In genomic region chr17:7483238-7484066, GRCh38 we compare ENCODE assay signal across 8 cellular contexts. TPM values are rescaled to one million over a fixed set of nuclear protein-coding genes. Genes with fewer than 3 reads are reported as not detected.
DNase-seq lines count a peak whose midpoint lies in the region; ATAC-seq and TF ChIP-seq lines count a peak whose summit lies in the region.

No MANE protein-coding gene starts in this region.

- TF ChIP-seq CTCF in astrocyte of the cerebellum (IDR thresholded peaks at IDR 0.05; ENCODE audit: low read depth, low read length, missing control alignments) (no peak), uterus (IDR thresholded peaks at IDR 0.05) (peak in 1 of 4 experiments; percentile 4)

- intact Hi-C loops in uterus (cut with DNase I; ENCODE audit: low total_unique reads), result loop anchor here (10.0 kb wide), 1 partner anchor 49 kb away; the partner anchor contains the start of genes FGF11 and TMEM102

- no peaks in the 10 kb centered on the region for H3K9me3 ChIP-seq in uterus

- no peaks in the 10 kb centered on the region for H3K36me3 ChIP-seq in uterus

- TF ChIP-seq POLR2A in GM15510 (IDR thresholded peaks at IDR 0.05; ENCODE audit: borderline replicate concordance, extremely low read depth, insufficient read length), result peak; percentile 64
- peak; percentile 30 to 36 for TF ChIP-seq POLR2A in uterus (IDR thresholded peaks at IDR 0.05)

- DNase-seq in NCI-H2029 treated with DMSO at 0.1 percent for 48 hours (lab: John Stamatoyannopoulos, UW) (peak; percentile 71), T-helper 9 cell (peak; percentile 90), astrocyte of the cerebellum (ENCODE audit: low read depth) (peak; percentile 76), hepatic stellate cell (ENCODE audit: low spot score) (peak; percentile 90), putamen (ENCODE audit: low spot score) (peak; percentile 97), uterus (peak; percentile 93 to 96)

- no peaks in the 10 kb centered on the region for H3K27me3 ChIP-seq in uterus

- peak; percentile 26 for ATAC-seq in HG02981 (IDR thresholded peaks at IDR 0.05; ENCODE audit: unreplicated experiment)

- in situ Hi-C loops in astrocyte of the cerebellum (cut with HindIII; ENCODE audit: low sequenced_read_pairs), result no loop called here

- H3K4me1 ChIP-seq in uterus, result no peaks in the 10 kb centered on the region

- H3K27ac ChIP-seq in uterus, result peak overlapping the region; percentile 98 to 99

- H3K4me3 ChIP-seq in astrocyte of the cerebellum (ENCODE audit: low read depth, low read length) (peak overlapping the region; percentile 84), uterus (peak overlapping the region; percentile 64 to 74)

RNA-seq across cellular contexts. Expression of gene POLR2A, which starts 0.7 kb away (rescaled TPM):
- total RNA-seq in uterus, result 100 to 1,000 TPM in 2 of 4 donors, 10 to 100 TPM in 2; 19.7 to 167 (median 77.6) TPM

RNA-seq across cellular contexts. Expression of gene SLC35G6, which starts 2.2 kb away (rescaled TPM):
- not detected for total RNA-seq in uterus

RNA-seq across cellular contexts. Expression of gene ZBTB4, which starts 4.0 kb away (rescaled TPM):
- 100 to 1,000 TPM in 1 of 4 donors, 10 to 100 TPM in 3; 22.7 to 116 (median 39.2) TPM for total RNA-seq in uterus

RNA-seq across cellular contexts. Expression of gene CHRNB1, which starts 38.6 kb away (rescaled TPM):
- total RNA-seq in uterus, result 10 to 100 TPM in 2 of 4 donors, 1 to 10 TPM in 2; 3.2 to 16.9 (median 10.9) TPM

RNA-seq across cellular contexts. Expression of gene FGF11, which starts 44.1 kb away (rescaled TPM):
- 10 to 100 TPM in 1 of 4 donors, 1 to 10 TPM in 2, not detected in 1; 2.8 to 17.9 (median 6.2) TPM for total RNA-seq in uterus

Comparison
In these comparisons a context has a peak if more than half of its experiments do, and no peak if none do; other contexts are left out.
1. Peak in every context shown above with its lines: DNase-seq, ATAC-seq, H3K4me3 ChIP-seq and H3K27ac ChIP-seq.